ENCODE assay signal across 8 cellular contexts in genomic region chr7:56051053-56051338, GRCh38. TPM values are rescaled to one million over a fixed set of nuclear protein-coding genes. Genes with fewer than 3 reads are reported as not detected.
A peak's percentile ranks its signal among the peaks of the same experiment; 100 is the strongest.
DNase-seq lines count a peak whose midpoint lies in the region; ATAC-seq and TF ChIP-seq lines count a peak whose summit lies in the region.

No MANE protein-coding gene starts in this region.

- H3K4me1 ChIP-seq in CD4-positive, alpha-beta memory T cell (ENCODE audit: insufficient read depth, low read length), result peaks cover 41% of the 10 kb centered on the region
- peaks cover 45% of the 10 kb centered on the region for H3K4me1 ChIP-seq in Panc1 (ENCODE audit: control insufficient read depth, insufficient read depth, low read length)
- H3K4me1 ChIP-seq in osteoblast (ENCODE audit: insufficient read depth, low read length), result peaks cover 41% of the 10 kb centered on the region

- peaks cover 7 to 30% of the 10 kb centered on the region in 2 donors for H3K36me3 Mint-ChIP-seq in CD4-positive, alpha-beta memory T cell

- peak overlapping the region; percentile 95 for H3K4me2 ChIP-seq in osteoblast (ENCODE audit: insufficient read depth, low read length)

- DNase-seq in CD4-positive, alpha-beta memory T cell, result no peak
- no peak for DNase-seq in Panc1 (ENCODE audit: low read depth, low spot score)
- DNase-seq in epidermal melanocyte (ENCODE audit: insufficient read length, low spot score), result peak; percentile 19
- DNase-seq in osteoblast (ENCODE audit: insufficient read length, low spot score, missing footprints), result no peak
- DNase-seq in CD1c-positive myeloid dendritic cell (ENCODE audit: extremely low spot score), result no peak
- DNase-seq in LoVo (ENCODE audit: low spot score), result no peak

- no peaks in the 10 kb centered on the region for H3K9me3 ChIP-seq in CD4-positive, alpha-beta memory T cell (ENCODE audit: control insufficient read depth in 1 of 2, low read length in 2 of 2)
- H3K9me3 ChIP-seq in Panc1 (ENCODE audit: control insufficient read depth, insufficient read depth, low read depth, low read length) (no peaks in the 10 kb centered on the region), osteoblast (ENCODE audit: low read depth, low read length) (no peaks in the 10 kb centered on the region)

- H3K4me3 ChIP-seq in CD4-positive, alpha-beta memory T cell (ENCODE audit: low read length in 2 of 2), result peak overlapping the region; percentile 10 to 95
- H3K4me3 ChIP-seq in Panc1 (ENCODE audit: low read depth in 2 of 2, low read length in 2 of 2) (peak overlapping the region; percentile 93 to 95), osteoblast (ENCODE audit: insufficient read depth, low read length) (peak overlapping the region; percentile 90)

- peak overlapping the region; percentile 93 for H2AFZ ChIP-seq in osteoblast (ENCODE audit: low read length)

- peaks cover 27% of the 10 kb centered on the region for H3K36me3 ChIP-seq in CD4-positive, alpha-beta memory T cell (ENCODE audit: insufficient read depth, low read length)
- H3K36me3 ChIP-seq in Panc1 (ENCODE audit: control insufficient read depth, insufficient read depth, low read length), result peaks cover 34% of the 10 kb centered on the region
- H3K36me3 ChIP-seq in osteoblast (ENCODE audit: insufficient read depth, low read length), result peaks cover 32% of the 10 kb centered on the region

- intact Hi-C loops in CD4-positive, alpha-beta memory T cell (cut with micrococcal nuclease), result loop anchor here (1.0 to 5.0 kb wide), 6 partner anchors 13 to 686 kb away; partner anchors contain the start of genes CHCHD2, LANCL2, MRPS17 and SUMF2
- intact Hi-C loops in Panc1 (cut with micrococcal nuclease; ENCODE audit: unreplicated experiment), result no loop called here

- peak overlapping the region; percentile 87 to 98 (median 96) for H3K27ac Mint-ChIP-seq in CD4-positive, alpha-beta memory T cell

- in situ Hi-C loops in Panc1 (cut with HindIII; ENCODE audit: low pct_unique_long_range_greater_than_20kb, low sequenced_read_pairs), result no loop called here

- peaks cover 7% of the 10 kb centered on the region for H4K20me1 ChIP-seq in osteoblast (ENCODE audit: insufficient read depth, low read length)

- H3K27ac ChIP-seq in CD4-positive, alpha-beta memory T cell (ENCODE audit: low read depth, low read length), result peak overlapping the region; percentile 82
- H3K27ac ChIP-seq in Panc1 (ENCODE audit: low read length), result peak overlapping the region; percentile 99
- peak overlapping the region; percentile 94 for H3K27ac ChIP-seq in osteoblast (ENCODE audit: low read depth, low read length)

- H3K27me3 Mint-ChIP-seq in CD4-positive, alpha-beta memory T cell, result no peaks in the 10 kb centered on the region

- ATAC-seq in Panc1 (no peak; the same call in 1 of the 2 replicates), GM18873 (IDR thresholded peaks at IDR 0.05; ENCODE audit: low FRiP score, unreplicated experiment) (no peak), HG03175 (IDR thresholded peaks at IDR 0.05; ENCODE audit: unreplicated experiment) (no peak)

- CTCF ChIA-PET in CD4-positive, alpha-beta memory T cell (lab: Charles Lee; ENCODE audit: partially characterized antibody), result interaction anchor here (1.1 to 2.5 kb wide), 6 partner anchors 10 to 51 kb away, joined by 3 to 8 read pairs (median 6); partner anchors contain the start of gene SUMF2
- CTCF ChIA-PET in Panc1 (lab: Charles Lee), result interaction anchor here (0.6 to 1.3 kb wide), 4 partner anchors 17 to 47 kb away, joined by 3 to 6 read pairs (median 4); no protein-coding TSS in a partner anchor

- no peaks in the 10 kb centered on the region for H3K9me3 Mint-ChIP-seq in CD4-positive, alpha-beta memory T cell

- TSS peak; percentile 94 for BruUV-seq in Panc1 (replicated peaks; lab: Mats Ljungman, UMichigan)

- no peak for TF ChIP-seq CTCF in Panc1 (IDR thresholded peaks at IDR 0.05)
- no peak for TF ChIP-seq CTCF in osteoblast (IDR thresholded peaks at IDR 0.05; ENCODE audit: extremely low read depth, low read depth, low read length)

- H3K79me2 ChIP-seq in osteoblast (ENCODE audit: insufficient read depth, low read length), result peaks cover 52% of the 10 kb centered on the region

- peak overlapping the region; percentile 90 to 99 (median 96) for H3K4me3 Mint-ChIP-seq in CD4-positive, alpha-beta memory T cell

- peaks cover 16 to 44% (median 27%) of the 10 kb centered on the region in 4 donors for H3K4me1 Mint-ChIP-seq in CD4-positive, alpha-beta memory T cell

- POLR2A ChIA-PET in CD4-positive, alpha-beta memory T cell (lab: Charles Lee; ENCODE audit: partially characterized antibody), result interaction anchor here (1.0 to 5.9 kb wide), 8 partner anchors 10 to 685 kb away, joined by 4 to 87 read pairs (median 8); partner anchors contain the start of genes CHCHD2, LANCL2 and SUMF2
- POLR2A ChIA-PET in Panc1 (lab: Charles Lee), result interaction anchor here (0.6 to 1.7 kb wide), 8 partner anchors 11 to 62 kb away, joined by 3 to 13 read pairs (median 6); partner anchors contain the start of genes CHCHD2 and SUMF2

- H3K27me3 ChIP-seq in CD4-positive, alpha-beta memory T cell (ENCODE audit: insufficient read depth, low read length), result no peaks in the 10 kb centered on the region
- no peaks in the 10 kb centered on the region for H3K27me3 ChIP-seq in Panc1 (ENCODE audit: control insufficient read depth, insufficient read depth, low read length)
- H3K27me3 ChIP-seq in osteoblast (ENCODE audit: insufficient read depth, low read length), result no peaks in the 10 kb centered on the region

RNA-seq across cellular contexts. Expression of gene PSPH, which starts 0.2 kb away (rescaled TPM):
- total RNA-seq in CD4-positive, alpha-beta memory T cell, result 1 to 10 TPM; 4.3 to 8.0 TPM
- polyA plus RNA-seq in CD4-positive, alpha-beta memory T cell, result 1 to 10 TPM; 2.1 to 4.1 TPM
- total RNA-seq in Panc1 (2021; ENCODE audit: unreplicated experiment), result 62.3 TPM
- 75.6 TPM for polyA plus RNA-seq in Panc1 (2012; ENCODE audit: insufficient read length)
- total RNA-seq in osteoblast, result 45.4 and 49.9 TPM in 2 replicates

RNA-seq across cellular contexts. Expression of gene CCT6A, which starts 0.6 kb away (rescaled TPM):
- total RNA-seq in CD4-positive, alpha-beta memory T cell, result 10 to 100 TPM; 72.9 to 78.2 TPM
- 100 to 1,000 TPM in 1 of 2 donors, 10 to 100 TPM in 1; 94.7 to 113 TPM for polyA plus RNA-seq in CD4-positive, alpha-beta memory T cell
- total RNA-seq in Panc1 (2021; ENCODE audit: unreplicated experiment) (324 TPM), osteoblast (130 and 141 TPM in 2 replicates)
- 266 TPM for polyA plus RNA-seq in Panc1 (2012; ENCODE audit: insufficient read length)

RNA-seq across cellular contexts. Expression of gene SUMF2, which starts 13.1 kb away (rescaled TPM):
- 100 to 1,000 TPM; 172 to 177 TPM for total RNA-seq in CD4-positive, alpha-beta memory T cell
- polyA plus RNA-seq in CD4-positive, alpha-beta memory T cell, result 100 to 1,000 TPM in 1 of 2 donors, 10 to 100 TPM in 1; 79.9 to 157 TPM
- 156 TPM for total RNA-seq in Panc1 (2021; ENCODE audit: unreplicated experiment)
- polyA plus RNA-seq in Panc1 (2012; ENCODE audit: insufficient read length), result 222 TPM
- total RNA-seq in osteoblast, result 230 and 231 TPM in 2 replicates

RNA-seq across cellular contexts. Expression of gene PHKG1, which starts 41.8 kb away (rescaled TPM):
- total RNA-seq in CD4-positive, alpha-beta memory T cell, result 1 to 10 TPM; 2.9 to 3.7 TPM
- polyA plus RNA-seq in CD4-positive, alpha-beta memory T cell, result under 1 TPM in 1 of 2 donors, not detected in 1; 0.53 TPM
- total RNA-seq in Panc1 (2021; ENCODE audit: unreplicated experiment), result 0.67 TPM
- 1.3 TPM for polyA plus RNA-seq in Panc1 (2012; ENCODE audit: insufficient read length)
- 1.8 and 2.1 TPM in 2 replicates for total RNA-seq in osteoblast

RNA-seq across cellular contexts. Expression of gene CHCHD2, which starts 55.3 kb away (rescaled TPM):
- total RNA-seq in CD4-positive, alpha-beta memory T cell, result 100 to 1,000 TPM; 147 to 156 TPM
- 100 to 1,000 TPM; 504 to 526 TPM for polyA plus RNA-seq in CD4-positive, alpha-beta memory T cell
- total RNA-seq in Panc1 (2021; ENCODE audit: unreplicated experiment) (666 TPM), osteoblast (183 and 202 TPM in 2 replicates)
- polyA plus RNA-seq in Panc1 (2012; ENCODE audit: insufficient read length), result 680 TPM
